17 cellular contexts compared by ENCODE assay signal in genomic region chr1:223763881-223764280, GRCh38. TPM values are rescaled to one million over a fixed set of nuclear protein-coding genes. Genes with fewer than 3 reads are reported as not detected.
DNase-seq lines count a peak whose midpoint lies in the region; ATAC-seq, FAIRE-seq and TF ChIP-seq lines count a peak whose summit lies in the region.
"Had no signal": no experiment of that assay in that cellular context is flagged by ENCODE, and none has a peak within 500 bp of the region (broad histone marks: within the 10 kb centered on the region; RNA-seq: fewer than 3 reads in every experiment).

No MANE protein-coding gene starts in this region.

- H3K4me3 Mint-ChIP-seq in activated naive CD4-positive, alpha-beta T cell treated with anti-CD3 and anti-CD28 coated beads, Interleukin-2, amount 10 ng/mL, durations not matched to agents 7 days and 5 days: no peak overlapping the region
- H3K4me3 Mint-ChIP-seq in activated T-helper 17 cell treated with anti-CD3 and anti-CD28 coated beads, Interleukin-2, amount 50 U/mL, for 72 hours: no peak overlapping the region
- no peak overlapping the region for H3K4me3 Mint-ChIP-seq in stimulated activated effector memory CD8-positive, alpha-beta T cell treated with anti-CD3 and anti-CD28 coated beads, Interleukin-12 subunit alpha, Interleukin-12 subunit beta, amount 100 ng/mL, for 72 hours
- H3K4me3 Mint-ChIP-seq: CD14-positive monocyte had no signal

- no peak overlapping the region for H3K4me2 ChIP-seq in hepatocyte

- no peaks in the 10 kb centered on the region for H3K9me3 ChIP-seq in hepatocyte (ENCODE audit: low read depth)
- H3K9me3 ChIP-seq: HAP-1 had no signal

- peaks cover 19% of the 10 kb centered on the region for H3K4me1 ChIP-seq in hepatocyte (ENCODE audit: insufficient read depth)
- H3K4me1 ChIP-seq: HAP-1 had no signal

- DNase-seq in activated naive CD4-positive, alpha-beta T cell treated with anti-CD3 and anti-CD28 coated beads, Interleukin-2, amount 10 ng/mL, durations not matched to agents 7 days and 5 days: peak; percentile 6
- no peak for DNase-seq in activated naive CD4-positive, alpha-beta T cell (lab: John Stamatoyannopoulos, UW)
- no peak for DNase-seq in hepatocyte (ENCODE audit: low spot score)
- no peak for DNase-seq in stimulated activated effector memory CD8-positive, alpha-beta T cell treated with anti-CD3 and anti-CD28 coated beads, Interleukin-12 subunit alpha, Interleukin-12 subunit beta, amount 100 ng/mL, for 72 hours (ENCODE audit: low spot score in 2 of 2)
- no peak for DNase-seq in NCI-H226
- DNase-seq in midbrain (lab: John Stamatoyannopoulos, UW): no peak
- DNase-seq in HTR-8/SVneo (ENCODE audit: insufficient read length, low spot score): no peak
- DNase-seq: DMS79, NCI-H2107, NCI-H774 had no signal

- no peaks in the 10 kb centered on the region for H3K9me3 Mint-ChIP-seq in activated naive CD4-positive, alpha-beta T cell treated with anti-CD3 and anti-CD28 coated beads, Interleukin-2, amount 10 ng/mL, durations not matched to agents 7 days and 5 days
- no peaks in the 10 kb centered on the region for H3K9me3 Mint-ChIP-seq in activated T-helper 17 cell treated with anti-CD3 and anti-CD28 coated beads, Interleukin-2, amount 50 U/mL, for 72 hours
- no peaks in the 10 kb centered on the region for H3K9me3 Mint-ChIP-seq in stimulated activated effector memory CD8-positive, alpha-beta T cell treated with anti-CD3 and anti-CD28 coated beads, Interleukin-12 subunit alpha, Interleukin-12 subunit beta, amount 100 ng/mL, for 72 hours
- H3K9me3 Mint-ChIP-seq: CD14-positive monocyte had no signal

- no peak for ATAC-seq in activated T-helper 17 cell treated with anti-CD3 and anti-CD28 coated beads, Interleukin-2, amount 50 U/mL, for 72 hours (replicated peaks)
- no peak for ATAC-seq in stimulated activated effector memory CD8-positive, alpha-beta T cell treated with anti-CD3 and anti-CD28 coated beads, Interleukin-12 subunit alpha, Interleukin-12 subunit beta, amount 100 ng/mL, for 72 hours
- ATAC-seq: GM12878, Panc1, Right ventricle myocardium inferior had no signal

- TF ChIP-seq CTCF in hepatocyte (IDR thresholded peaks at IDR 0.05; ENCODE audit: poor library complexity): no peak

- CTCF ChIA-PET in activated naive CD4-positive, alpha-beta T cell treated with anti-CD3 and anti-CD28 coated beads, Interleukin-2, amount 10 ng/mL, durations not matched to agents 7 days and 5 days (lab: Charles Lee): interaction anchor here (2.4 kb wide), 1 partner anchor 11 kb away, joined by 7 read pairs; no protein-coding TSS in a partner anchor

- peaks cover 57% of the 10 kb centered on the region for H3K36me3 Mint-ChIP-seq in activated naive CD4-positive, alpha-beta T cell treated with anti-CD3 and anti-CD28 coated beads, Interleukin-2, amount 10 ng/mL, durations not matched to agents 7 days and 5 days
- H3K36me3 Mint-ChIP-seq in activated T-helper 17 cell treated with anti-CD3 and anti-CD28 coated beads, Interleukin-2, amount 50 U/mL, for 72 hours (ENCODE audit: low read depth): peaks cover 79% of the 10 kb centered on the region
- H3K36me3 Mint-ChIP-seq in stimulated activated effector memory CD8-positive, alpha-beta T cell treated with anti-CD3 and anti-CD28 coated beads, Interleukin-12 subunit alpha, Interleukin-12 subunit beta, amount 100 ng/mL, for 72 hours: peaks cover 83% of the 10 kb centered on the region

- H3K27ac ChIP-seq in hepatocyte: peak overlapping the region; percentile 40

- H4K20me1 ChIP-seq in hepatocyte (ENCODE audit: insufficient read depth, poor library complexity, severe bottlenecking): no peaks in the 10 kb centered on the region

- no peaks in the 10 kb centered on the region for H3K27me3 ChIP-seq in hepatocyte

- no peak overlapping the region for H2AFZ ChIP-seq in hepatocyte

- no peaks in the 10 kb centered on the region for H3K36me3 ChIP-seq in hepatocyte (replicated peaks; ENCODE audit: insufficient read depth, low read depth)

- FAIRE-seq in HTR-8/SVneo (lab: Jason Lieb, UNC): no peak
- FAIRE-seq: A204.1, GM12878 had no signal

- H3K27ac Mint-ChIP-seq in activated naive CD4-positive, alpha-beta T cell treated with anti-CD3 and anti-CD28 coated beads, Interleukin-2, amount 10 ng/mL, durations not matched to agents 7 days and 5 days: no peak overlapping the region
- H3K27ac Mint-ChIP-seq in activated T-helper 17 cell treated with anti-CD3 and anti-CD28 coated beads, Interleukin-2, amount 50 U/mL, for 72 hours: peak overlapping the region; percentile 18
- peak overlapping the region; percentile 84 for H3K27ac Mint-ChIP-seq in stimulated activated effector memory CD8-positive, alpha-beta T cell treated with anti-CD3 and anti-CD28 coated beads, Interleukin-12 subunit alpha, Interleukin-12 subunit beta, amount 100 ng/mL, for 72 hours

- H3K4me1 Mint-ChIP-seq in activated naive CD4-positive, alpha-beta T cell treated with anti-CD3 and anti-CD28 coated beads, Interleukin-2, amount 10 ng/mL, durations not matched to agents 7 days and 5 days: no peaks in the 10 kb centered on the region
- H3K4me1 Mint-ChIP-seq in activated T-helper 17 cell treated with anti-CD3 and anti-CD28 coated beads, Interleukin-2, amount 50 U/mL, for 72 hours: no peaks in the 10 kb centered on the region
- no peaks in the 10 kb centered on the region for H3K4me1 Mint-ChIP-seq in stimulated activated effector memory CD8-positive, alpha-beta T cell treated with anti-CD3 and anti-CD28 coated beads, Interleukin-12 subunit alpha, Interleukin-12 subunit beta, amount 100 ng/mL, for 72 hours

- WGBS in hepatocyte (ENCODE audit: low lambda C conversion rate, missing lambda C conversion rate): 95% methylated on average over 5 of the region's 5 CpGs

- H3K4me3 ChIP-seq in hepatocyte: no peak overlapping the region
- H3K4me3 ChIP-seq: GM12878, HAP-1 had no signal

- H3K79me2 ChIP-seq in hepatocyte: no peaks in the 10 kb centered on the region

- H3K27me3 Mint-ChIP-seq in activated naive CD4-positive, alpha-beta T cell treated with anti-CD3 and anti-CD28 coated beads, Interleukin-2, amount 10 ng/mL, durations not matched to agents 7 days and 5 days: no peaks in the 10 kb centered on the region
- H3K27me3 Mint-ChIP-seq in activated T-helper 17 cell treated with anti-CD3 and anti-CD28 coated beads, Interleukin-2, amount 50 U/mL, for 72 hours: no peaks in the 10 kb centered on the region

- no peaks in the 10 kb centered on the region for H3K9me2 ChIP-seq in hepatocyte (replicated peaks; ENCODE audit: insufficient read depth)

RNA-seq across cellular contexts. Expression of gene CAPN2, which starts 51.5 kb away (rescaled TPM):
- total RNA-seq in activated T-helper 17 cell treated with anti-CD3 and anti-CD28 coated beads, Interleukin-2, amount 50 U/mL, for 72 hours: 10 to 100 TPM; 42.8 to 73.0 TPM
- 123 and 147 TPM in 2 replicates for total RNA-seq in hepatocyte
- polyA plus RNA-seq in hepatocyte: 161 and 162 TPM in 2 replicates
